ENCODE assay signal across 18 cellular contexts in genomic region chr4:37538931-37539330, GRCh38.
DNase-seq lines count a peak whose midpoint lies in the region; ATAC-seq and TF ChIP-seq lines count a peak whose summit lies in the region.
"Had no signal": no experiment of that assay in that cellular context is flagged by ENCODE, and none has a peak within 500 bp of the region (broad histone marks: within the 10 kb centered on the region; RNA-seq: fewer than 3 reads in every experiment).

No MANE protein-coding gene starts in this region.

- H3K27me3 ChIP-seq in GM23338 (ENCODE audit: insufficient read depth) (no peaks in the 10 kb centered on the region), HAP-1 (ENCODE audit: low read depth) (no peaks in the 10 kb centered on the region), left ventricle myocardium inferior (ENCODE audit: low read depth) (no peaks in the 10 kb centered on the region)
- H3K27me3 ChIP-seq: BLaER1 treated with 17β-estradiol and CSF1 and Interleukin-3, amounts not matched to agents 10 nM and 100 nM had no signal

- in situ Hi-C loops in HAP-1 (cut with MboI; ENCODE audit: low sequenced_read_pairs) = no loop called here

- no peaks in the 10 kb centered on the region for H3K36me3 ChIP-seq in GM23338 (ENCODE audit: insufficient read depth)
- H3K36me3 ChIP-seq in HAP-1 (replicated peaks) = no peaks in the 10 kb centered on the region
- no peaks in the 10 kb centered on the region for H3K36me3 ChIP-seq in left ventricle myocardium inferior
- H3K36me3 ChIP-seq: BLaER1 treated with 17β-estradiol and CSF1 and Interleukin-3, amounts not matched to agents 10 nM and 100 nM had no signal

- H3F3A ChIP-seq in GM23338 (replicated peaks; ENCODE audit: low read depth) = no peaks in the 10 kb centered on the region

- H3K9me3 Mint-ChIP-seq in GM23338 = no peaks in the 10 kb centered on the region; the same call in 2 of the 3 replicates
- peaks cover 2% of the 10 kb centered on the region; the same call in 1 of the 2 replicates for H3K9me3 Mint-ChIP-seq in WTC11
- H3K9me3 Mint-ChIP-seq in activated CD8-positive, alpha-beta T cell treated with anti-CD3 and anti-CD28 coated beads, Interleukin-2, amount 10 ng/mL, durations not matched to agents 7 days and 5 days (ENCODE audit: insufficient read depth) = no peaks in the 10 kb centered on the region
- H3K9me3 Mint-ChIP-seq: CD8-positive, alpha-beta T cell; IgD-negative memory B cell had no signal

- H3K9me3 ChIP-seq in HAP-1 = no peaks in the 10 kb centered on the region
- no peaks in the 10 kb centered on the region for H3K9me3 ChIP-seq in left ventricle myocardium inferior (replicated peaks)
- H3K9me3 ChIP-seq: BLaER1 treated with 17β-estradiol and CSF1 and Interleukin-3, amounts not matched to agents 10 nM and 100 nM had no signal

- H4K20me1 ChIP-seq in GM23338 (replicated peaks; ENCODE audit: insufficient read depth) = no peaks in the 10 kb centered on the region
- H4K20me1 ChIP-seq: BLaER1 treated with 17β-estradiol and CSF1 and Interleukin-3, amounts not matched to agents 10 nM and 100 nM had no signal

- no peak overlapping the region for H3K27ac ChIP-seq in GM23338 (ENCODE audit: low read depth)
- no peak overlapping the region for H3K27ac ChIP-seq in left ventricle myocardium inferior (replicated peaks)
- H3K27ac ChIP-seq: BLaER1 treated with 17β-estradiol and CSF1 and Interleukin-3, amounts not matched to agents 10 nM and 100 nM; GM23248 had no signal

- 0 out of 2 replicates have a peak, but pooled peaks cover 5% of the 10 kb centered on the region for H3K9me2 ChIP-seq in GM23338 (ENCODE audit: insufficient read depth)

- H3K27ac Mint-ChIP-seq in GM23338 = no peak overlapping the region
- no peak overlapping the region for H3K27ac Mint-ChIP-seq in WTC11
- no peak overlapping the region for H3K27ac Mint-ChIP-seq in activated CD8-positive, alpha-beta T cell treated with anti-CD3 and anti-CD28 coated beads, Interleukin-2, amount 10 ng/mL, durations not matched to agents 7 days and 5 days
- H3K27ac Mint-ChIP-seq: B cell; CD8-positive, alpha-beta T cell; IgD-negative memory B cell had no signal

- H3K27me3 Mint-ChIP-seq in GM23338 (ENCODE audit: insufficient read depth, low read depth, poor library complexity) (peaks cover 2% of the 10 kb centered on the region), WTC11 (ENCODE audit: low read depth) (no peaks in the 10 kb centered on the region)
- peaks cover 2% of the 10 kb centered on the region for H3K27me3 Mint-ChIP-seq in activated CD8-positive, alpha-beta T cell treated with anti-CD3 and anti-CD28 coated beads, Interleukin-2, amount 10 ng/mL, durations not matched to agents 7 days and 5 days (ENCODE audit: low read depth)
- H3K27me3 Mint-ChIP-seq: B cell had no signal

- POLR2A ChIA-PET in WTC11 (lab: Charles Lee) = no interaction called here
- POLR2A ChIA-PET in activated CD8-positive, alpha-beta T cell treated with anti-CD3 and anti-CD28 coated beads, Interleukin-2, amount 10 ng/mL, durations not matched to agents 7 days and 5 days (lab: Charles Lee) = no interaction called here

- no peak overlapping the region for H3K4me2 ChIP-seq in GM23338
- H3K4me2 ChIP-seq: BLaER1 treated with 17β-estradiol and CSF1 and Interleukin-3, amounts not matched to agents 10 nM and 100 nM had no signal

- TF ChIP-seq CTCF in GM23338 (conservative IDR thresholded peaks at IDR 0.05; ENCODE audit: low read depth in 2 of 2) = no peak
- TF ChIP-seq CTCF in WTC11 (IDR thresholded peaks at IDR 0.05) = no peak
- TF ChIP-seq CTCF in left ventricle myocardium inferior (IDR thresholded peaks at IDR 0.05; ENCODE audit: borderline replicate concordance) = no peak

- peak; percentile 27 for DNase-seq in GM23338 (ENCODE audit: low spot score)
- DNase-seq in WTC11 (ENCODE audit: low spot score) = no peak
- DNase-seq in islet precursor cell = peak; percentile 76
- DNase-seq in activated CD8-positive, alpha-beta T cell treated with anti-CD3 and anti-CD28 coated beads, Interleukin-2, amount 10 ng/mL, durations not matched to agents 7 days and 5 days = no peak
- DNase-seq in HAP-1 (ENCODE audit: low spot score in 2 of 2) = no peak
- DNase-seq in left ventricle myocardium inferior = no peak
- DNase-seq: CD8-positive, alpha-beta T cell; DMS 273 treated with DMSO at 0.1 percent for 48 hours; DMS53; DND-41; EL; GM23248; H7 had no signal

- H3K36me3 Mint-ChIP-seq in GM23338 (ENCODE audit: low read depth) (no peaks in the 10 kb centered on the region), WTC11 (no peaks in the 10 kb centered on the region)
- no peaks in the 10 kb centered on the region for H3K36me3 Mint-ChIP-seq in activated CD8-positive, alpha-beta T cell treated with anti-CD3 and anti-CD28 coated beads, Interleukin-2, amount 10 ng/mL, durations not matched to agents 7 days and 5 days (ENCODE audit: low read depth)
- H3K36me3 Mint-ChIP-seq: CD8-positive, alpha-beta T cell; IgD-negative memory B cell had no signal

- H3K4me1 ChIP-seq in GM23338 (ENCODE audit: insufficient read depth) (peaks cover 14% of the 10 kb centered on the region), HAP-1 (no peaks in the 10 kb centered on the region), left ventricle myocardium inferior (no peaks in the 10 kb centered on the region)
- H3K4me1 ChIP-seq: BLaER1 treated with 17β-estradiol and CSF1 and Interleukin-3, amounts not matched to agents 10 nM and 100 nM had no signal

- no peak overlapping the region for H2AFZ ChIP-seq in GM23338
- H2AFZ ChIP-seq: GM23248 had no signal

- CTCF ChIA-PET in WTC11 (lab: Charles Lee) = interaction anchor here (1.3 to 1.6 kb wide), 2 partner anchors 75 to 86 kb away, joined by 3 to 5 read pairs; a partner anchor contains a TSS
- CTCF ChIA-PET in activated CD8-positive, alpha-beta T cell treated with anti-CD3 and anti-CD28 coated beads, Interleukin-2, amount 10 ng/mL, durations not matched to agents 7 days and 5 days (lab: Charles Lee) = no interaction called here

- no peaks in the 10 kb centered on the region for H3K79me2 ChIP-seq in GM23338 (replicated peaks; ENCODE audit: insufficient read depth)

- intact Hi-C loops in left ventricle myocardium inferior (cut with micrococcal nuclease) = no loop called here

- H3K4me3 Mint-ChIP-seq in GM23338 (no peak overlapping the region), WTC11 (no peak overlapping the region)
- H3K4me3 Mint-ChIP-seq in activated CD8-positive, alpha-beta T cell treated with anti-CD3 and anti-CD28 coated beads, Interleukin-2, amount 10 ng/mL, durations not matched to agents 7 days and 5 days = no peak overlapping the region
- H3K4me3 Mint-ChIP-seq: B cell; CD8-positive, alpha-beta T cell; IgD-negative memory B cell had no signal

- H3K4me1 Mint-ChIP-seq in GM23338 (peaks cover 39% of the 10 kb centered on the region), WTC11 (peaks cover 28% of the 10 kb centered on the region)
- no peaks in the 10 kb centered on the region for H3K4me1 Mint-ChIP-seq in activated CD8-positive, alpha-beta T cell treated with anti-CD3 and anti-CD28 coated beads, Interleukin-2, amount 10 ng/mL, durations not matched to agents 7 days and 5 days (ENCODE audit: low read depth)
- H3K4me1 Mint-ChIP-seq: B cell, IgD-negative memory B cell had no signal

- H3K4me3 ChIP-seq in GM23338 = no peak overlapping the region
- H3K4me3 ChIP-seq in HAP-1 = no peak overlapping the region
- no peak overlapping the region for H3K4me3 ChIP-seq in left ventricle myocardium inferior
- H3K4me3 ChIP-seq: BLaER1 treated with 17β-estradiol and CSF1 and Interleukin-3, amounts not matched to agents 10 nM and 100 nM; GM23248 had no signal

- ATAC-seq in GM23338 (no peak; the same call in 1 of the 3 replicates), WTC11 (0 out of 2 replicates have a peak, but pooled peaks have one; percentile 22), HG03565 (IDR thresholded peaks at IDR 0.05; ENCODE audit: unreplicated experiment) (no peak)
- ATAC-seq in activated CD8-positive, alpha-beta T cell treated with anti-CD3 and anti-CD28 coated beads, Interleukin-2, amount 10 ng/mL, durations not matched to agents 7 days and 5 days = no peak
- ATAC-seq: CD8-positive, alpha-beta T cell; HepG2 had no signal

TF ChIP-seq in GM23338, 12 proteins besides CTCF, POLR2A, EP300 and RAD21 (continues in another document):
- no peak for TF ChIP-seq ZNF331 (CRISPR knock-in tag; IDR thresholded peaks at IDR 0.05; ENCODE audit: low read depth)
- TF ChIP-seq EZH2 (IDR thresholded peaks at IDR 0.05; ENCODE audit: low read depth, unreplicated experiment) = no peak
- no peak for TF ChIP-seq STAT1 (IDR thresholded peaks at IDR 0.05; ENCODE audit: unreplicated experiment)

TF ChIP-seq in WTC11, 78 proteins besides CTCF, POLR2A, EP300 and RAD21 (continues in another document):
- TF ChIP-seq MYBL2 (CRISPR knock-in tag; IDR thresholded peaks at IDR 0.05) (no peak), JUN (CRISPR knock-in tag; IDR thresholded peaks at IDR 0.05) (no peak), ATF3 (CRISPR knock-in tag; conservative IDR thresholded peaks at IDR 0.05) (no peak), PREB (CRISPR knock-in tag; IDR thresholded peaks at IDR 0.05; ENCODE audit: borderline replicate concordance) (no peak), TP53 (CRISPR knock-in tag; IDR thresholded peaks at IDR 0.05) (no peak), NR2C2 (CRISPR knock-in tag; IDR thresholded peaks at IDR 0.05) (no peak), GTF2I (CRISPR knock-in tag; conservative IDR thresholded peaks at IDR 0.05) (no peak), ERG (CRISPR knock-in tag; IDR thresholded peaks at IDR 0.05) (no peak)

Comparison
In these comparisons a context has a peak if more than half of its experiments do, and no peak if none do; other contexts are left out.
1. DNase-seq: peak in GM23338 (single experiment) and islet precursor cell (single experiment); none in WTC11 (single experiment), activated CD8-positive, alpha-beta T cell treated with anti-CD3 and anti-CD28 coated beads, Interleukin-2, amount 10 ng/mL, durations not matched to agents 7 days and 5 days (single experiment), HAP-1 (0 of 2) and left ventricle myocardium inferior (single experiment).